Comparison of ENCODE assay signal across 12 cellular contexts in the genomic region with DNA sequence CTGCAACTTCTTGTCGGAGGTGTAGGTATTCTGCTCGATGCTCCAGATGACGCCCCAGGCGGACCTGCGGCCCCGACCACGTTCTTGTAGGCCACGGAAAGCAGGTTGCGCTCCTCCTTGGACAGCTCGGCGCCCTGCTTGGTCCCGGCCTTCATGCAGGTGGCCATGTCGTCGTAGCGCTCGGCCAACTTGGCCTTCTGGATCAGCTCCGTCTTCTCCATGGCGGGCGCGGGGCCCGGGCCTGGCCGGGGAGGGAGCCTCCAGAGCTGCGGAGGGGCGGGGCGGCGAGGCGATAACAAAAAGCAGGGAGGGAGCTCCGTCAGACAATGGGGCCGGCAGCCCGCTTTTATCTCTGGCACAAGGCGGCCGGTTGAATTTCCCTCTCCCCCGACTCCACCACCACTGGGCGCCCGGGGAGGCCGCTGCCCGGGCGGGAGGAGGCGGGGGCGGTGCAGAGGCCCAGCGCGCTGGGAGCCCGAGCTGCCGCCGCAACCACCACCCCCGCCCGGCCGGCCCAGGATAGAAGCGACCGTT. TPM values are rescaled to one million over a fixed set of nuclear protein-coding genes. Genes with fewer than 3 reads are reported as not detected.
DNase-seq lines count a peak whose midpoint lies in the region; ATAC-seq, FAIRE-seq and TF ChIP-seq lines count a peak whose summit lies in the region.
"Had no signal": no experiment of that assay in that cellular context is flagged by ENCODE, and none has a peak within 500 bp of the region (broad histone marks: within the 10 kb centered on the region; RNA-seq: fewer than 3 reads in every experiment).

No MANE protein-coding gene starts in this region.

- H3K27ac ChIP-seq in Karpas-422 (ENCODE audit: low read length) (no peak overlapping the region), endothelial cell of umbilical vein (ENCODE audit: insufficient read depth, low read depth, low read length) (no peak overlapping the region), testis (no peak overlapping the region), RWPE1 (no peak overlapping the region)

- no TSS peak for BruUV-seq in endothelial cell of umbilical vein (replicated peaks; lab: Mats Ljungman, UMichigan)

- no peaks in the 10 kb centered on the region for H3K9me1 ChIP-seq in endothelial cell of umbilical vein (replicated peaks; ENCODE audit: control insufficient read depth, extremely low read depth, insufficient read depth, low read length)

- CTCF ChIA-PET in endothelial cell of umbilical vein (lab: Charles Lee) (no interaction called here), RWPE1 (lab: Yijun Ruan, JAX) (no interaction called here)

- POLR2A ChIA-PET in endothelial cell of umbilical vein (lab: Charles Lee) = no interaction called here
- POLR2A ChIA-PET in RWPE1 (lab: Yijun Ruan, JAX; ENCODE audit: low non-redundant PET) = no interaction called here

- H3K9me2 ChIP-seq in Karpas-422 (replicated peaks; ENCODE audit: insufficient read depth, low read length) = no peaks in the 10 kb centered on the region

- H3K9me3 ChIP-seq in Karpas-422 (ENCODE audit: low read length) (no peaks in the 10 kb centered on the region), endothelial cell of umbilical vein (replicated peaks; ENCODE audit: control insufficient read depth, insufficient read depth, low read length) (no peaks in the 10 kb centered on the region), testis (no peaks in the 10 kb centered on the region)

- WGBS in testis, 2 donors = 19 to 32% methylated on average over 7 to 30 of the region's 50 CpGs

- peaks cover 7% of the 10 kb centered on the region for H3K27me3 Mint-ChIP-seq in activated T-cell treated with anti-CD3 and anti-CD28 coated beads, Interleukin-2, amount 50 U/mL, for 4 hours (ENCODE audit: low read depth)

- ATAC-seq in GM21447 (IDR thresholded peaks at IDR 0.05; ENCODE audit: unreplicated experiment) = no peak
- ATAC-seq in activated T-cell treated with anti-CD3 and anti-CD28 coated beads, Interleukin-2, amount 50 U/mL, for 4 hours = no peak

- dilution Hi-C loops in endothelial cell of umbilical vein (cut with MboI; ENCODE audit: extremely low pct_ligation_motif_present, low sequenced_read_pairs) = no loop called here

- TF ChIP-seq POLR2A in endothelial cell of umbilical vein (IDR thresholded peaks at IDR 0.05; ENCODE audit: low read depth, low read length) (no peak), testis (IDR thresholded peaks at IDR 0.05) (no peak)

- H3K36me3 Mint-ChIP-seq in activated T-cell treated with anti-CD3 and anti-CD28 coated beads, Interleukin-2, amount 50 U/mL, for 4 hours (ENCODE audit: insufficient read depth) = no peaks in the 10 kb centered on the region

- H3K27me3 ChIP-seq in Karpas-422 (ENCODE audit: low read length) (no peaks in the 10 kb centered on the region), endothelial cell of umbilical vein (ENCODE audit: control insufficient read depth in 2 of 2, insufficient read depth in 2 of 2, low read length in 2 of 2) (no peaks in the 10 kb centered on the region), testis (no peaks in the 10 kb centered on the region)

- FAIRE-seq in endothelial cell of umbilical vein (lab: Jason Lieb, UNC) = peak; percentile 33

- H4K20me1 ChIP-seq in Karpas-422 (ENCODE audit: insufficient read depth, low read depth, low read length) (no peaks in the 10 kb centered on the region), endothelial cell of umbilical vein (replicated peaks; ENCODE audit: control insufficient read depth, extremely low read depth, insufficient read depth, low read length) (no peaks in the 10 kb centered on the region)

- H2AFZ ChIP-seq in Karpas-422 (ENCODE audit: low read length) = no peak overlapping the region
- peak overlapping the region; percentile 95 for H2AFZ ChIP-seq in endothelial cell of umbilical vein (ENCODE audit: low read depth, low read length)

- peak; percentile 17 for DNase-seq in Karpas-422
- DNase-seq in endothelial cell of umbilical vein (ENCODE audit: low read depth, low spot score) = peak; percentile 29
- DNase-seq in left kidney (ENCODE audit: low read depth, low spot score) = peak; percentile 62
- peak; percentile 52 for DNase-seq in testis
- no peak for DNase-seq in activated T-cell treated with anti-CD3 and anti-CD28 coated beads, Interleukin-2, amount 50 U/mL, for 4 hours
- DNase-seq in NCI-H1436 treated with DMSO at 0.1 percent for 48 hours (lab: John Stamatoyannopoulos, UW) = no peak
- DNase-seq in RWPE1 (ENCODE audit: low spot score) = no peak
- DNase-seq: DMS79 treated with DMSO at 0.1 percent for 48 hours; effector CD4-positive, alpha-beta T cell; NCI-H226 had no signal

- H3K4me1 ChIP-seq in Karpas-422 (ENCODE audit: low read length) = no peaks in the 10 kb centered on the region
- H3K4me1 ChIP-seq in endothelial cell of umbilical vein (ENCODE audit: control insufficient read depth, extremely low read depth, insufficient read depth, low read length) = peaks cover 4% of the 10 kb centered on the region
- H3K4me1 ChIP-seq in testis = no peaks in the 10 kb centered on the region

- no peak overlapping the region for H3K4me3 Mint-ChIP-seq in activated T-cell treated with anti-CD3 and anti-CD28 coated beads, Interleukin-2, amount 50 U/mL, for 4 hours

- intact Hi-C loops in endothelial cell of umbilical vein (cut with micrococcal nuclease) = no loop called here
- intact Hi-C loops in testis (cut with DNase I; ENCODE audit: low total_unique reads) = no loop called here

- H3K4me2 ChIP-seq in Karpas-422 (ENCODE audit: low read depth, low read length, poor library complexity, severe bottlenecking) (no peak overlapping the region), endothelial cell of umbilical vein (ENCODE audit: insufficient read depth, low read length) (no peak overlapping the region)

- H3K36me3 ChIP-seq in Karpas-422 (ENCODE audit: insufficient read depth, low read length) (no peaks in the 10 kb centered on the region), endothelial cell of umbilical vein (ENCODE audit: control insufficient read depth in 2 of 2, extremely low read depth in 1 of 2, insufficient read depth in 2 of 2, low read length in 2 of 2) (no peaks in the 10 kb centered on the region), testis (ENCODE audit: low read depth, missing control alignments) (no peaks in the 10 kb centered on the region)

- H3K4me3 ChIP-seq in Karpas-422 (ENCODE audit: low read length) (no peak overlapping the region), endothelial cell of umbilical vein (replicated peaks in 1 of 3; ENCODE audit: insufficient read depth in 1 of 3, low read depth in 1 of 3, low read length in 3 of 3) (peak overlapping the region in 1 of 3 experiments; percentile 28), testis (peak overlapping the region in 1 of 2 donors; percentile 13)
- H3K4me3 ChIP-seq: lung had no signal

- H3K4me1 Mint-ChIP-seq in activated T-cell treated with anti-CD3 and anti-CD28 coated beads, Interleukin-2, amount 50 U/mL, for 4 hours (ENCODE audit: low read depth) = peaks cover 7% of the 10 kb centered on the region

- H3K79me2 ChIP-seq in Karpas-422 (ENCODE audit: low read length) (no peaks in the 10 kb centered on the region), endothelial cell of umbilical vein (ENCODE audit: control insufficient read depth, insufficient read depth, low read length) (no peaks in the 10 kb centered on the region)

- H3K9ac ChIP-seq in Karpas-422 (ENCODE audit: low read length) (no peak overlapping the region), endothelial cell of umbilical vein (replicated peaks; ENCODE audit: extremely low read depth, insufficient read depth, low read length) (peak overlapping the region; percentile 16)

- TF ChIP-seq CTCF in endothelial cell of umbilical vein (IDR thresholded peaks at IDR 0.05; ENCODE audit: extremely low read depth in 1 of 2, insufficient read depth in 1 of 2, low read depth in 1 of 2, low read length in 2 of 2) = no peak
- TF ChIP-seq CTCF in testis (IDR thresholded peaks at IDR 0.05) = no peak
- no peak for TF ChIP-seq CTCF in RWPE1 (conservative IDR thresholded peaks at IDR 0.05; ENCODE audit: low read depth)

- no peaks in the 10 kb centered on the region for H3K9me3 Mint-ChIP-seq in activated T-cell treated with anti-CD3 and anti-CD28 coated beads, Interleukin-2, amount 50 U/mL, for 4 hours

TF ChIP-seq in endothelial cell of umbilical vein, 7 proteins besides CTCF, POLR2A, EP300 and RAD21:
- no peak for TF ChIP-seq MYC (IDR thresholded peaks at IDR 0.05; ENCODE audit: low read depth, low read length)
TF ChIP-seq in endothelial cell of umbilical vein: peak in this region for 0.

RNA-seq across cellular contexts. Expression of a gene that starts 28.3 kb away (rescaled TPM):
- 0.04 TPM in 2 replicates for total RNA-seq in Karpas-422 (2014; rRNA removed; shearing (Covaris generic); ENCODE audit: low replicate concordance)
- 0.31 and 0.78 TPM in 2 replicates for total RNA-seq in endothelial cell of umbilical vein
- polyA plus RNA-seq in endothelial cell of umbilical vein = 0.13 and 0.17 TPM in 2 replicates
- 0.12 and 0.13 TPM in 2 replicates for polyA plus RNA-seq in endothelial cell of umbilical vein (2011; cell fraction: cytosol; rRNA removed)
- 1.0 and 1.4 TPM in 2 replicates for polyA plus RNA-seq in endothelial cell of umbilical vein (2011; cell fraction: nucleus; rRNA removed)
- polyA plus RNA-seq in endothelial cell of umbilical vein (2012) = 0.60 and 0.68 TPM in 2 replicates
- polyA minus RNA-seq in endothelial cell of umbilical vein = 0.51 and 0.62 TPM in 2 replicates
- polyA minus RNA-seq in endothelial cell of umbilical vein (2011; cell fraction: cytosol; rRNA and poly(A)+ RNA removed) = 0.10 TPM
- polyA minus RNA-seq in endothelial cell of umbilical vein (2011; cell fraction: nucleus; rRNA and poly(A)+ RNA removed) = 0.38 and 0.48 TPM in 2 replicates
- 1 to 10 TPM; 1.6 to 1.7 TPM for total RNA-seq in testis
- 0.82 TPM for polyA plus RNA-seq in testis (ENCODE audit: insufficient read depth, low read depth, low replicate concordance)
- total RNA-seq in activated T-cell treated with anti-CD3 and anti-CD28 coated beads, Interleukin-2, amount 50 U/mL, for 4 hours = under 1 TPM; 0.30 to 0.66 (median 0.42) TPM

Comparison
In these comparisons a context has a peak if more than half of its experiments do, and no peak if none do; other contexts are left out.
1. DNase-seq: peak in Karpas-422 (single experiment), endothelial cell of umbilical vein (single experiment), left kidney (single experiment) and testis (single experiment); none in activated T-cell treated with anti-CD3 and anti-CD28 coated beads, Interleukin-2, amount 50 U/mL, for 4 hours (single experiment), NCI-H1436 treated with DMSO at 0.1 percent for 48 hours (single experiment) and RWPE1 (single experiment).